28 cellular contexts compared by ENCODE assay signal in genomic region chr20:24254480-24254879, GRCh38.
"Had no signal": no experiment of that assay in that cellular context is flagged by ENCODE, and none has a peak within 500 bp of the region (broad histone marks: within the 10 kb centered on the region; RNA-seq: fewer than 3 reads in every experiment).

No MANE protein-coding gene starts in this region.

- DNase-seq: colonic mucosa; cortex of kidney; dermis blood vessel endothelial cell; dorsolateral prefrontal cortex; effector CD4-positive, alpha-beta T cell; effector CD8-positive, alpha-beta T cell; effector memory CD4-positive, alpha-beta T cell; effector memory CD8-positive, alpha-beta T cell; endodermal cell; erythroblast; esophagus squamous epithelium; foreskin fibroblast; foreskin keratinocyte; foreskin melanocyte; gastrocnemius medialis; glutamatergic neuron; head of caudate nucleus; heart left ventricle; heart right ventricle had no signal

- ATAC-seq: effector memory CD8-positive, alpha-beta T cell; esophagus mucosa; foreskin keratinocyte; gastrocnemius medialis; gastroesophageal sphincter; heart left ventricle; heart right ventricle had no signal

- H3K27ac ChIP-seq: colonic mucosa, coronary artery, dorsolateral prefrontal cortex, epithelial cell of prostate, esophagus muscularis mucosa, esophagus squamous epithelium, foreskin keratinocyte, gastrocnemius medialis, gastroesophageal sphincter, heart left ventricle, heart right ventricle had no signal

- H3K36me3 ChIP-seq: colonic mucosa, esophagus muscularis mucosa, esophagus squamous epithelium, gastrocnemius medialis, gastroesophageal sphincter, heart left ventricle, heart right ventricle had no signal

- H3K4me3 ChIP-seq: colonic mucosa, coronary artery, dorsolateral prefrontal cortex, esophagus muscularis mucosa, esophagus squamous epithelium, gastrocnemius medialis, gastroesophageal sphincter, heart left ventricle, heart right ventricle had no signal

- H3K27me3 ChIP-seq: colonic mucosa, dorsolateral prefrontal cortex, esophagus muscularis mucosa, esophagus squamous epithelium, foreskin keratinocyte, gastrocnemius medialis, gastroesophageal sphincter, heart left ventricle, heart right ventricle had no signal

- H3K4me1 ChIP-seq: colonic mucosa, esophagus muscularis mucosa, esophagus squamous epithelium, foreskin keratinocyte, gastrocnemius medialis, gastroesophageal sphincter, heart left ventricle, heart right ventricle had no signal

- H3K9me3 ChIP-seq: colonic mucosa, esophagus muscularis mucosa, esophagus squamous epithelium, gastrocnemius medialis, gastroesophageal sphincter, heart left ventricle, heart right ventricle had no signal

- FAIRE-seq: colon, endometrium, endothelial cell of umbilical vein, frontal cortex had no signal
